ENCODE assay signal across 19 cellular contexts in the genomic region with DNA sequence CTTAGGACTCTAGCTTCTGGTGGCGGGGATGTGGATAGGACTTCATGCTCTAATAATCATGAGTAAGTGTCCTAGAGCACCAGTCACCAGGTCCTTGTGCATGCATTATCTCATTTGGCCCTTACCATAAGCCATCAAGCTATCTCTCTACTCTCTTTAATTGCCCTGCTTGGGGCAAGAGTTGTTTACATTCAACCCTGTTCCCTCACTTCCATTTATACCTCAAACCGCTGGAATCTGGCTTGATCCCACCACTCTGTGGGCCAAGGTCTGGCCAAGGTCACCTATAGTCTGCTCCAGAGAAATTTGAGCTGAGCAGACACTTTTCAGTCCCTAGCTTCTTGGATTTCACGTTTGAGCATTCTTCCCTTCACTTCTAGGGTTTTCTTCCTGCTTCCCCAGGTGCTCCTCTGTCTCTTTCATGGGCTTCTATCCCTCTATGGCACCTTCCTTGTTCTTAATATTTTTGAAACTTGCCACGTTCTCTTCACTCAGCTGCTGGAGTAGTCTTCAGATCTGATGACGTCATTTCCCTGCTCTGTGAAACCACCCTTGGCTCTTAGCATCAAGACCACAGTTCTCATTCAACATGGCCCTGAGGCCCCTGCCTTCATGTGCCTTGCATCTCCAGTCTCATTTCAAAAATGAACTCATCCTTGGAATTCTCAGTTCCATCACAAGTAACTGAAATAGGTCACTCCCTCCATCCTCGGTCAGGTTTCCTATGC.
DNase-seq lines count a peak whose midpoint lies in the region; ATAC-seq, FAIRE-seq and TF ChIP-seq lines count a peak whose summit lies in the region.
"Had no signal": no experiment of that assay in that cellular context is flagged by ENCODE, and none has a peak within 500 bp of the region (broad histone marks: within the 10 kb centered on the region; RNA-seq: fewer than 3 reads in every experiment).

No MANE protein-coding gene starts in this region.

- 32% methylated on average over 6 of the region's 6 CpGs for WGBS in HepG2 (ENCODE audit: low lambda C conversion rate)
- 60% methylated on average over 5 of the region's 6 CpGs for WGBS in right lobe of liver (ENCODE audit: insufficient coverage, low coverage, low lambda C conversion rate, missing lambda C conversion rate)
- 66 to 69% methylated on average over 6 of the region's 6 CpGs for WGBS in testis, 2 donors

- POLR2A ChIA-PET in HepG2 (lab: Yijun Ruan, JAX) = no interaction called here

- no peak overlapping the region for H3K4me3 ChIP-seq in HepG2 (replicated peaks in 1 of 3; ENCODE audit: insufficient read depth in 1 of 3, low read depth in 2 of 3, low read length in 3 of 3)
- H3K4me3 ChIP-seq in right lobe of liver = no peak overlapping the region
- no peak overlapping the region for H3K4me3 ChIP-seq in OCI-LY3 (ENCODE audit: low read length)
- no peak overlapping the region for H3K4me3 ChIP-seq in fibroblast of the aortic adventitia (ENCODE audit: low read depth, low read length)
- H3K4me3 ChIP-seq in testis = no peak overlapping the region
- H3K4me3 ChIP-seq: SK-N-MC had no signal

- BruUV-seq in HepG2 (replicated peaks; lab: Mats Ljungman, UMichigan) = no TSS peak

- CTCF ChIA-PET in HepG2 (lab: Yijun Ruan, JAX; ENCODE audit: low intra/inter-chr PET ratio, low total read pairs) = no interaction called here

- no peak for FAIRE-seq in HepG2 (lab: Jason Lieb, UNC)

- H3K27me3 ChIP-seq in HepG2 (ENCODE audit: control insufficient read depth in 1 of 2, insufficient read depth in 2 of 2, low read length in 2 of 2) = no peaks in the 10 kb centered on the region
- H3K27me3 ChIP-seq in right lobe of liver = no peaks in the 10 kb centered on the region
- H3K27me3 ChIP-seq in OCI-LY3 (ENCODE audit: low read depth, low read length) = no peaks in the 10 kb centered on the region
- no peaks in the 10 kb centered on the region for H3K27me3 ChIP-seq in testis

- H3K36me3 ChIP-seq in HepG2 (replicated peaks in 1 of 2; ENCODE audit: control insufficient read depth in 1 of 2, insufficient read depth in 2 of 2, low read length in 2 of 2) = no peaks in the 10 kb centered on the region
- no peaks in the 10 kb centered on the region for H3K36me3 ChIP-seq in right lobe of liver
- no peaks in the 10 kb centered on the region for H3K36me3 ChIP-seq in OCI-LY3 (replicated peaks; ENCODE audit: low read depth, low read length)
- no peaks in the 10 kb centered on the region for H3K36me3 ChIP-seq in testis (ENCODE audit: low read depth, missing control alignments)

- H4K20me1 ChIP-seq in HepG2 (ENCODE audit: insufficient read depth, low read length) = no peaks in the 10 kb centered on the region
- no peaks in the 10 kb centered on the region for H4K20me1 ChIP-seq in OCI-LY3 (ENCODE audit: insufficient read depth, low read length)

- H3K4me1 ChIP-seq in HepG2 (ENCODE audit: insufficient read depth, low read length) (peaks cover 33% of the 10 kb centered on the region), right lobe of liver (no peaks in the 10 kb centered on the region), OCI-LY3 (ENCODE audit: low read length) (peaks cover 4% of the 10 kb centered on the region), testis (no peaks in the 10 kb centered on the region)

- H3K9ac ChIP-seq in HepG2 (ENCODE audit: insufficient read depth, low read depth, low read length) (no peak overlapping the region), OCI-LY3 (ENCODE audit: low read length) (no peak overlapping the region)

- H3K9me3 ChIP-seq in HepG2 (ENCODE audit: low read length) (no peaks in the 10 kb centered on the region), right lobe of liver (no peaks in the 10 kb centered on the region), OCI-LY3 (ENCODE audit: insufficient read depth, low read length) (no peaks in the 10 kb centered on the region), testis (no peaks in the 10 kb centered on the region)

- intact Hi-C loops in HepG2 (cut with micrococcal nuclease; ENCODE audit: unreplicated experiment) = no loop called here
- intact Hi-C loops in right lobe of liver (cut with DNase I) = no loop called here
- intact Hi-C loops in testis (cut with DNase I; ENCODE audit: low total_unique reads) = no loop called here

- no peak for TF ChIP-seq POLR2A in HepG2 (IDR thresholded peaks at IDR 0.05; ENCODE audit: insufficient read depth in 1 of 2, low read depth in 2 of 2, low read length in 2 of 2)
- no peak for TF ChIP-seq POLR2A in right lobe of liver (IDR thresholded peaks at IDR 0.05)
- no peak for TF ChIP-seq POLR2A in testis (IDR thresholded peaks at IDR 0.05)

- no peak for TF ChIP-seq RAD21 in HepG2 (CRISPR knock-in tag; IDR thresholded peaks at IDR 0.05)

- TF ChIP-seq EP300 in HepG2 (IDR thresholded peaks at IDR 0.05; ENCODE audit: low read depth in 2 of 2, low read length in 2 of 2) (no peak), HepG2 (CRISPR knock-in tag; IDR thresholded peaks at IDR 0.05; ENCODE audit: borderline replicate concordance) (no peak)

- in situ Hi-C loops in HepG2 (cut with HindIII; ENCODE audit: extremely low pct_ligation_motif_present, low pct_unique_long_range_greater_than_20kb) = no loop called here

- H3K79me2 ChIP-seq in HepG2 (ENCODE audit: insufficient read depth, low read length) = no peaks in the 10 kb centered on the region
- H3K79me2 ChIP-seq in OCI-LY3 (ENCODE audit: low read length) = no peaks in the 10 kb centered on the region

- H3K27ac ChIP-seq in HepG2 (ENCODE audit: extremely low read length, insufficient read depth, low read length) (no peak overlapping the region), right lobe of liver (no peak overlapping the region), OCI-LY3 (ENCODE audit: low read length) (no peak overlapping the region), testis (no peak overlapping the region)
- H3K27ac ChIP-seq: SK-N-MC had no signal

- no peak for TF ChIP-seq CTCF in HepG2 (CRISPR knock-in tag; IDR thresholded peaks at IDR 0.05)
- TF ChIP-seq CTCF in right lobe of liver (IDR thresholded peaks at IDR 0.05) = no peak
- TF ChIP-seq CTCF in OCI-LY3 (IDR thresholded peaks at IDR 0.05; ENCODE audit: low read depth, low read length) = no peak
- no peak for TF ChIP-seq CTCF in fibroblast of the aortic adventitia (IDR thresholded peaks at IDR 0.05; ENCODE audit: insufficient read depth, low read length)
- TF ChIP-seq CTCF in testis (IDR thresholded peaks at IDR 0.05) = no peak

- no peak overlapping the region for H3K4me2 ChIP-seq in HepG2 (ENCODE audit: low read depth, low read length)
- H3K4me2 ChIP-seq in OCI-LY3 (ENCODE audit: low read length) = no peak overlapping the region

- DNase-seq in HepG2 (ENCODE audit: low spot score) (no peak), right lobe of liver (no peak), fibroblast of the aortic adventitia (ENCODE audit: low read depth) (peak; percentile 9), NCI-H128 (lab: John Stamatoyannopoulos, UW; ENCODE audit: unreplicated experiment) (no peak), testis (no peak)
- DNase-seq in activated CD4-positive, alpha-beta T cell treated with anti-CD3 and anti-CD28 coated beads, Interleukin-2, amount 50 U/mL, for 48 hours = no peak
- DNase-seq: Calu3; CD4-positive, alpha-beta T cell; H9; KBM-7; NCI-H1417 treated with DMSO at 0.1 percent for 48 hours; NCI-H2081; NCI-H2171 treated with DMSO at 0.1 percent for 48 hours; NCI-H446; NK-92 treated with Interleukin-12 subunit alpha and Interleukin-12 subunit beta, amount 100 ng/mL, for 24 hours; SHP77 had no signal

- H2AFZ ChIP-seq in HepG2 (ENCODE audit: low read length) = no peak overlapping the region
- H2AFZ ChIP-seq in OCI-LY3 (ENCODE audit: low read depth, low read length) = peak overlapping the region; percentile 20; the same call in 1 of the 2 replicates

- ATAC-seq in HepG2 (no peak), right lobe of liver (no peak), HG02885 (IDR thresholded peaks at IDR 0.05; ENCODE audit: poor library complexity, unreplicated experiment) (no peak)

TF ChIP-seq in HepG2, 621 proteins besides CTCF, POLR2A, EP300 and RAD21 (continues in another document):
- TF ChIP-seq ATF7 (IDR thresholded peaks at IDR 0.05) (peak; percentile 99), ATF7 (CRISPR knock-in tag; IDR thresholded peaks at IDR 0.05) (no peak), SMAD1 (CRISPR knock-in tag; IDR thresholded peaks at IDR 0.05; ENCODE audit: borderline replicate concordance, low read depth) (no peak), MAFF (IDR thresholded peaks at IDR 0.05; ENCODE audit: low read depth, low read length) (peak; percentile 65), MAFK (conservative IDR thresholded peaks at IDR 0.05 in 1 of 2, IDR thresholded peaks at IDR 0.05 in 1 of 2; ENCODE audit: low read length in 2 of 2) (peak; percentile 68 to 81), HNF1A (IDR thresholded peaks at IDR 0.05; ENCODE audit: low read depth) (no peak), HNF1A (CRISPR knock-in tag; IDR thresholded peaks at IDR 0.05; ENCODE audit: borderline replicate concordance) (no peak), CREB1 (IDR thresholded peaks at IDR 0.05) (peak; percentile 95), CREB1 (CRISPR knock-in tag; IDR thresholded peaks at IDR 0.05) (no peak), SP140L (CRISPR knock-in tag; IDR thresholded peaks at IDR 0.05; ENCODE audit: borderline replicate concordance) (no peak)
